Comparison of ENCODE assay signal across 1 cellular context in genomic region chr15:60605879-60606304, GRCh38.
TF ChIP-seq lines count a peak whose summit lies in the region.

No MANE protein-coding gene starts in this region.

TF ChIP-seq in H1, 55 proteins besides CTCF, POLR2A, EP300 and RAD21:
- TF ChIP-seq TCF12 (IDR thresholded peaks at IDR 0.05; ENCODE audit: low read depth, low read length) (no peak), CBX5 (IDR thresholded peaks at IDR 0.05; ENCODE audit: low read depth, low read length) (no peak), USF2 (IDR thresholded peaks at IDR 0.05; ENCODE audit: low read length) (no peak), CHD2 (IDR thresholded peaks at IDR 0.05; ENCODE audit: low read length) (no peak), POU5F1 (IDR thresholded peaks at IDR 0.05; ENCODE audit: low read depth, low read length) (no peak), CEBPB (IDR thresholded peaks at IDR 0.05; ENCODE audit: low read depth, low read length) (no peak), HDAC6 (IDR thresholded peaks at IDR 0.05; ENCODE audit: low read depth, low read length) (no peak), RXRA (IDR thresholded peaks at IDR 0.05; ENCODE audit: insufficient read depth, low read depth, low read length) (no peak), SUZ12 (IDR thresholded peaks at IDR 0.05; ENCODE audit: low read length) (no peak), ASH2L (IDR thresholded peaks at IDR 0.05; ENCODE audit: low read length) (no peak), KDM4A (IDR thresholded peaks at IDR 0.05; ENCODE audit: low read depth, low read length, severe bottlenecking) (no peak), SIX5 (IDR thresholded peaks at IDR 0.05; ENCODE audit: low read depth, low read length) (no peak), CREB1 (IDR thresholded peaks at IDR 0.05) (no peak), BACH1 (IDR thresholded peaks at IDR 0.05; ENCODE audit: low read length) (no peak)
